Comparison of ENCODE assay signal across 16 cellular contexts in the genomic region with DNA sequence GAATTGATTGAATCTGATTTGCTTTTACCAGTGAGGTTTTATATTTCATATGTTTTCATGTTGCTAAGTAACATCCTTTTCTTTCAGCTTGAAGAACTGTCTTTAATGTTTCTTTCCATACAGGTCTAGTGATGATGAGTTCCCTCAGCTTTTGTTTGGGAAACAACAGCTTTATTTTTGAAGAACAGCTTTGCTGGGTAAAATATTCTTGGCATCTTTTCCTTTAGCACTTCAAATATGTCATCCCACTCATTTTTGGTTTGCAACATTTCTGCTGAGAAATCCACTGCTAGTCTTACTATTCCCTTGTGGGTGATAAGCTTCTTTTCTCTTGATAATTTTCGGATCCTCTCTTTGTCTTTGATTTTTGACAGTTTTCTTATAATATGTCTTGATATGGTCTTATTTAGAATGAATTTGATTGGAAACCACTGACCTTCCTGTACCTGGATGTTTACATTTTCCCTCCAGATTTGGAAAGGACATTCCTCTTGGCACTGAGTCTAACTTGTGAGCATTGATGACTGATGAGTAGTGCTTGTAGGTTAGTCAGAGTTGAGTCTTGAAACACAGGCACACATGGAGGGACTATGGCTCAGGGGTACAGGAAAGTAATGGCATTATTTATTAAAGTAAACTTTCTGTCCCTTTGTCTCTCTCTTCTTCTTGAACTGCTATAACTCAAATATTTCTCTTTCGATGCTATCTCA.
DNase-seq lines count a peak whose midpoint lies in the region; ATAC-seq and TF ChIP-seq lines count a peak whose summit lies in the region.
"Had no signal": no experiment of that assay in that cellular context is flagged by ENCODE, and none has a peak within 500 bp of the region (broad histone marks: within the 10 kb centered on the region; RNA-seq: fewer than 3 reads in every experiment).

No MANE protein-coding gene starts in this region.

- in situ Hi-C loops in IMR-90 (cut with MboI; ENCODE audit: low sequenced_read_pairs), result no loop called here

- no peaks in the 10 kb centered on the region for H3K79me1 ChIP-seq in IMR-90 (ENCODE audit: low read depth in 1 of 2, low read length in 2 of 2)

- dilution Hi-C loops in IMR-90 (cut with HindIII; ENCODE audit: low sequenced_read_pairs, unreplicated experiment), result no loop called here

- H3K27ac ChIP-seq in IMR-90 (ENCODE audit: insufficient read depth, low read length), result no peak overlapping the region
- H3K27ac ChIP-seq in RWPE2 (ENCODE audit: poor library complexity, severe bottlenecking), result no peak overlapping the region
- H3K27ac ChIP-seq in foreskin keratinocyte, result no peak overlapping the region
- no peak overlapping the region for H3K27ac ChIP-seq in WERI-Rb-1
- H3K27ac ChIP-seq: BLaER1 treated with 17β-estradiol and CSF1 and Interleukin-3, amounts not matched to agents 10 nM and 100 nM had no signal

- H4K91ac ChIP-seq in IMR-90 (ENCODE audit: insufficient read depth, low read depth, low read length), result no peak overlapping the region

- DNase-seq in AG10803 (ENCODE audit: low read depth) (peak; percentile 8), IMR-90 (peak; percentile 2), RWPE2 (ENCODE audit: low spot score) (no peak), foreskin keratinocyte (no peak), NCI-H1417 treated with DMSO at 0.1 percent for 48 hours (lab: John Stamatoyannopoulos, UW) (no peak), WERI-Rb-1 (no peak), 8988T (no peak)
- DNase-seq: CD8-positive, alpha-beta memory T cell; DND-41; GF-D8; H7; NCI-H1436; NCI-H2029; NCI-H524 had no signal

- TF ChIP-seq RAD21 in IMR-90 (IDR thresholded peaks at IDR 0.05; ENCODE audit: low read length), result no peak

- no peak overlapping the region for H3K18ac ChIP-seq in IMR-90 (ENCODE audit: low read depth, low read length)

- H3K4me1 ChIP-seq in IMR-90 (ENCODE audit: control insufficient read depth, insufficient read depth, low read length) (no peaks in the 10 kb centered on the region), RWPE2 (ENCODE audit: insufficient read depth, poor library complexity, severe bottlenecking) (no peaks in the 10 kb centered on the region), foreskin keratinocyte (no peaks in the 10 kb centered on the region)
- H3K4me1 ChIP-seq: BLaER1 treated with 17β-estradiol and CSF1 and Interleukin-3, amounts not matched to agents 10 nM and 100 nM had no signal

- H3K56ac ChIP-seq in IMR-90 (ENCODE audit: extremely low read depth, insufficient read depth, low read length), result no peak overlapping the region

- H4K20me1 ChIP-seq in IMR-90 (ENCODE audit: insufficient read depth, low read length), result no peaks in the 10 kb centered on the region
- H4K20me1 ChIP-seq: BLaER1 treated with 17β-estradiol and CSF1 and Interleukin-3, amounts not matched to agents 10 nM and 100 nM had no signal

- no peak overlapping the region; the same call in 1 of the 2 replicates for H3K14ac ChIP-seq in IMR-90 (replicated peaks; ENCODE audit: low read depth, low read length)

- no peaks in the 10 kb centered on the region for H3K36me3 ChIP-seq in IMR-90 (ENCODE audit: control insufficient read depth, insufficient read depth, low read length)
- H3K36me3 ChIP-seq in RWPE2 (ENCODE audit: low read depth), result no peaks in the 10 kb centered on the region
- no peaks in the 10 kb centered on the region for H3K36me3 ChIP-seq in WERI-Rb-1
- H3K36me3 ChIP-seq: BLaER1 treated with 17β-estradiol and CSF1 and Interleukin-3, amounts not matched to agents 10 nM and 100 nM had no signal

- no peak overlapping the region for H4K5ac ChIP-seq in IMR-90 (ENCODE audit: low read depth, low read length)

- H2BK120ac ChIP-seq in IMR-90 (ENCODE audit: low read depth, low read length), result no peak overlapping the region

- CTCF ChIA-PET in IMR-90 (lab: Yijun Ruan, JAX), result no interaction called here

- no peak for ATAC-seq in IMR-90 (ENCODE audit: low read depth)
- ATAC-seq in RWPE2 (ENCODE audit: low read depth), result peak; percentile 38; the same call in 1 of the 3 replicates
- peak; percentile 69 for ATAC-seq in foreskin keratinocyte
- no peak for ATAC-seq in GM18517 (IDR thresholded peaks at IDR 0.05; ENCODE audit: unreplicated experiment)

- H2AK9ac ChIP-seq in IMR-90 (replicated peaks; ENCODE audit: low read depth, low read length, poor library complexity), result no peak overlapping the region

- H4K8ac ChIP-seq in IMR-90 (ENCODE audit: low read depth in 2 of 2, low read length in 2 of 2), result no peak overlapping the region

- TF ChIP-seq POLR2A in IMR-90 (IDR thresholded peaks at IDR 0.05; ENCODE audit: low read depth, low read length), result no peak

- no peak overlapping the region for H3K4ac ChIP-seq in IMR-90 (ENCODE audit: low read depth, low read length)

- H2BK15ac ChIP-seq in IMR-90 (ENCODE audit: low read depth, low read length), result no peak overlapping the region

- intact Hi-C loops in IMR-90 (cut with micrococcal nuclease), result no loop called here

- POLR2A ChIA-PET in IMR-90 (lab: Charles Lee; ENCODE audit: unreplicated experiment), result no interaction called here

- H3K9me3 ChIP-seq in IMR-90 (ENCODE audit: control insufficient read depth, insufficient read depth, low read length), result no peaks in the 10 kb centered on the region; the same call in 1 of the 2 replicates
- no peaks in the 10 kb centered on the region for H3K9me3 ChIP-seq in RWPE2 (ENCODE audit: severe bottlenecking)
- H3K9me3 ChIP-seq in WERI-Rb-1 (ENCODE audit: severe bottlenecking), result no peaks in the 10 kb centered on the region

- H3K9me1 ChIP-seq in IMR-90 (ENCODE audit: insufficient read depth, low read length), result no peaks in the 10 kb centered on the region; the same call in 1 of the 2 replicates

- H3K4me3 ChIP-seq in AG10803 (ENCODE audit: low read length), result no peak overlapping the region
- no peak overlapping the region for H3K4me3 ChIP-seq in IMR-90 (ENCODE audit: insufficient read depth, low read depth, low read length)
- no peak overlapping the region for H3K4me3 ChIP-seq in RWPE2 (ENCODE audit: severe bottlenecking)
- H3K4me3 ChIP-seq in WERI-Rb-1 (ENCODE audit: low read depth, low read length), result no peak overlapping the region
- H3K4me3 ChIP-seq: BLaER1 treated with 17β-estradiol and CSF1 and Interleukin-3, amounts not matched to agents 10 nM and 100 nM had no signal

- no peak overlapping the region for H2BK20ac ChIP-seq in IMR-90 (ENCODE audit: low read depth, low read length)

- WGBS in IMR-90 (ENCODE audit: extremely low coverage in 2 of 2, insufficient read length in 1 of 2), 2 experiments, result 100% methylated on average over 1 of the region's 2 CpGs; no CpG with 5 or more reads in 1 of the 2 experiments

- H2AFZ ChIP-seq in IMR-90 (replicated peaks; ENCODE audit: low read length, poor library complexity), result no peak overlapping the region

- H3K4me2 ChIP-seq in IMR-90 (ENCODE audit: low read depth, low read length), result no peak overlapping the region
- H3K4me2 ChIP-seq: BLaER1 treated with 17β-estradiol and CSF1 and Interleukin-3, amounts not matched to agents 10 nM and 100 nM had no signal

- no peak overlapping the region for H2AK5ac ChIP-seq in IMR-90 (ENCODE audit: low read depth, low read length)

- TF ChIP-seq CTCF in AG10803 (conservative IDR thresholded peaks at IDR 0.05; ENCODE audit: low read length), result no peak
- no peak for TF ChIP-seq CTCF in IMR-90 (conservative IDR thresholded peaks at IDR 0.05; ENCODE audit: low read depth, low read length)
- TF ChIP-seq CTCF in RWPE2 (IDR thresholded peaks at IDR 0.05; ENCODE audit: poor library complexity, severe bottlenecking), result no peak
- no peak for TF ChIP-seq CTCF in foreskin keratinocyte (conservative IDR thresholded peaks at IDR 0.05)
- TF ChIP-seq CTCF in WERI-Rb-1 (IDR thresholded peaks at IDR 0.05; ENCODE audit: low read depth, low read length), result no peak

- H3K27me3 ChIP-seq in IMR-90 (ENCODE audit: control insufficient read depth, insufficient read depth, low read length) (no peaks in the 10 kb centered on the region), RWPE2 (ENCODE audit: insufficient read depth, poor library complexity, severe bottlenecking) (no peaks in the 10 kb centered on the region), foreskin keratinocyte (no peaks in the 10 kb centered on the region), WERI-Rb-1 (ENCODE audit: insufficient read depth, low read depth, severe bottlenecking) (no peaks in the 10 kb centered on the region)
- H3K27me3 ChIP-seq: BLaER1 treated with 17β-estradiol and CSF1 and Interleukin-3, amounts not matched to agents 10 nM and 100 nM had no signal

- no peak overlapping the region for H3K9ac ChIP-seq in IMR-90 (ENCODE audit: low read depth, low read length)
- H3K9ac ChIP-seq: BLaER1 treated with 17β-estradiol and CSF1 and Interleukin-3, amounts not matched to agents 10 nM and 100 nM had no signal

- no peak overlapping the region for H2BK5ac ChIP-seq in IMR-90 (ENCODE audit: low read depth, low read length, poor library complexity, severe bottlenecking)

- BruUV-seq in IMR-90 (replicated peaks; lab: Mats Ljungman, UMichigan), result no TSS peak

- H3K23ac ChIP-seq in IMR-90 (ENCODE audit: low read depth, low read length), result no peak overlapping the region

TF ChIP-seq in IMR-90, 13 proteins besides CTCF, POLR2A, EP300 and RAD21:
- TF ChIP-seq RFX5 (IDR thresholded peaks at IDR 0.05; ENCODE audit: low read depth, low read length), result no peak
- no peak for TF ChIP-seq MAZ (IDR thresholded peaks at IDR 0.05; ENCODE audit: borderline replicate concordance, low read depth, low read length)

Comparison
In these comparisons a context has a peak if more than half of its experiments do, and no peak if none do; other contexts are left out.
1. DNase-seq: peak in AG10803 (single experiment) and IMR-90 (single experiment); none in RWPE2 (single experiment), foreskin keratinocyte (0 of 2), NCI-H1417 treated with DMSO at 0.1 percent for 48 hours (single experiment), WERI-Rb-1 (single experiment) and 8988T (single experiment).
2. ATAC-seq: peak in RWPE2 (single experiment) and foreskin keratinocyte (single experiment); none in IMR-90 (single experiment) and GM18517 (single experiment).